Comparison of ENCODE assay signal across 1 cellular context in genomic region chr12:109459247-109459646, GRCh38.
TF ChIP-seq lines count a peak whose summit lies in the region.

No MANE protein-coding gene starts in this region.

TF ChIP-seq in GM23338, 12 proteins besides CTCF, POLR2A, EP300 and RAD21 (continued from another document):
- TF ChIP-seq ETS1 (IDR thresholded peaks at IDR 0.05) (no peak), CREB1 (CRISPR knock-in tag; IDR thresholded peaks at IDR 0.05; ENCODE audit: low read depth) (no peak), REST (IDR thresholded peaks at IDR 0.05; ENCODE audit: unreplicated experiment) (no peak), EZH2 (IDR thresholded peaks at IDR 0.05; ENCODE audit: low read depth, unreplicated experiment) (no peak), NANOG (IDR thresholded peaks at IDR 0.05; ENCODE audit: borderline replicate concordance) (no peak)
TF ChIP-seq in GM23338: peak in this region for 0.
